In the genomic region with DNA sequence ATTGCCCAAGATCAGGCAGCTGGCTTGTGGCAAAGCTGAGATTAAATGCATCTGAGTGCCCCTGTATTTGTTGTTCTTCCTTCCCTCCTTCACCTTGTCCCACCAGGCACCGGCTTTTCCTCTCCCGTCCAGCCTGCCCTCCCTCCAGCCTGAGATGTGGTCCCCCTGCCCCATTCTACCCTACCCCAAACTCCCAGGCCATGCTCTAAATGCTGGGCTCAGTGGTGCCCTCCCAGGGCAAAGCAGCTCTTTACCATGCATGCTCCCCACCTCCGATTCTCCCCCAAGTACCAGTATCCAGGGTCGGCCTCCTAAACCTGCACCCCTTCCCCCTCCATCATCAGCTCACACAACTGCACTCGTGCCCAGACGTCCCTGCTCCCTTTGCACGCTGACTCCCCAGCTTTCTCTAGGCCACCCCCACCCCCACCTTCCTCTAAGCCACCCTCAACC, we compare ENCODE assay signal across 20 cellular contexts. TPM values are rescaled to one million over a fixed set of nuclear protein-coding genes. Genes with fewer than 3 reads are reported as not detected.
DNase-seq lines count a peak whose midpoint lies in the region; ATAC-seq and TF ChIP-seq lines count a peak whose summit lies in the region.
"Had no signal": no experiment of that assay in that cellular context is flagged by ENCODE, and none has a peak within 500 bp of the region (broad histone marks: within the 10 kb centered on the region; RNA-seq: fewer than 3 reads in every experiment).

No MANE protein-coding gene starts in this region.

- H3K4me2 ChIP-seq in smooth muscle cell, result peak overlapping the region; percentile 69

- intact Hi-C loops in esophagus muscularis mucosa (cut with DNase I), result no loop called here

- no peak overlapping the region for H2AFZ ChIP-seq in smooth muscle cell (ENCODE audit: low read depth)

- no peak for TF ChIP-seq CTCF in esophagus muscularis mucosa (IDR thresholded peaks at IDR 0.05)
- TF ChIP-seq CTCF in smooth muscle cell (IDR thresholded peaks at IDR 0.05; ENCODE audit: borderline replicate concordance, insufficient read depth, poor library complexity, severe bottlenecking), result no peak
- TF ChIP-seq CTCF in coronary artery (IDR thresholded peaks at IDR 0.05), result no peak

- 97% methylated on average over 6 of the region's 7 CpGs for WGBS in esophagus muscularis mucosa
- 82% methylated on average over 7 of the region's 7 CpGs for WGBS in smooth muscle cell (ENCODE audit: low lambda C conversion rate)

- no peak overlapping the region for H3K27ac Mint-ChIP-seq in CD8-positive, alpha-beta memory T cell
- no peak overlapping the region for H3K27ac Mint-ChIP-seq in T-helper 17 cell

- POLR2A ChIA-PET in CD8-positive, alpha-beta memory T cell (lab: Charles Lee), result no interaction called here

- H3K27me3 Mint-ChIP-seq in CD8-positive, alpha-beta memory T cell, result no peaks in the 10 kb centered on the region
- H3K27me3 Mint-ChIP-seq in T-helper 17 cell, result peaks cover 6% of the 10 kb centered on the region

- no peaks in the 10 kb centered on the region for H3K9me3 ChIP-seq in CD8-positive, alpha-beta memory T cell (ENCODE audit: low read length)
- H3K9me3 ChIP-seq in adipocyte (ENCODE audit: control insufficient read depth, low read length) (peaks cover under 1% of the 10 kb centered on the region), esophagus muscularis mucosa (peaks cover 0 to under 1% (median 0%) of the 10 kb centered on the region in 4 donors), smooth muscle cell (replicated peaks; ENCODE audit: low read depth) (no peaks in the 10 kb centered on the region), T-helper 17 cell (ENCODE audit: control insufficient read depth, low read length, poor library complexity, severe bottlenecking) (no peaks in the 10 kb centered on the region)

- ATAC-seq in T-helper 17 cell, result no peak
- ATAC-seq in HG03439 (IDR thresholded peaks at IDR 0.05; ENCODE audit: unreplicated experiment), result no peak

- no peaks in the 10 kb centered on the region for H3K36me3 ChIP-seq in CD8-positive, alpha-beta memory T cell (ENCODE audit: insufficient read depth, low read length)
- H3K36me3 ChIP-seq in adipocyte (ENCODE audit: control insufficient read depth, insufficient read depth, low read length, severe bottlenecking) (peaks cover 29% of the 10 kb centered on the region), esophagus muscularis mucosa (peaks cover 10 to 25% (median 13%) of the 10 kb centered on the region in 4 donors), smooth muscle cell (ENCODE audit: low read depth) (no peaks in the 10 kb centered on the region)

- TF ChIP-seq EP300 in esophagus muscularis mucosa (IDR thresholded peaks at IDR 0.05), result no peak

- DNase-seq in CD8-positive, alpha-beta memory T cell, result no peak
- DNase-seq in adipocyte (ENCODE audit: low read depth) (no peak), esophagus muscularis mucosa (ENCODE audit: extremely low spot score) (peak; percentile 79), smooth muscle cell (lab: John Stamatoyannopoulos, UW; ENCODE audit: unreplicated experiment) (no peak), coronary artery (ENCODE audit: low spot score) (no peak), T-helper 17 cell (no peak)
- DNase-seq: COR-L47; DMS153; EL; NCI-H187; NCI-H345; NCI-H526 treated with DMSO at 0.1 percent for 48 hours; NK-92 treated with Interleukin-12 subunit alpha and Interleukin-12 subunit beta, amount 100 ng/mL, for 24 hours; SIG-M5 had no signal

- H3K36me3 Mint-ChIP-seq in CD8-positive, alpha-beta memory T cell, result no peaks in the 10 kb centered on the region
- H3K36me3 Mint-ChIP-seq in T-helper 17 cell (ENCODE audit: low read depth), result peaks cover 6% of the 10 kb centered on the region

- H3K9ac ChIP-seq in adipocyte (ENCODE audit: low read length), result no peak overlapping the region
- H3K9ac ChIP-seq in smooth muscle cell (ENCODE audit: low read depth), result no peak overlapping the region

- peaks cover 56% of the 10 kb centered on the region for H3F3A ChIP-seq in smooth muscle cell (ENCODE audit: low read depth)

- no peak overlapping the region for H3K4me3 Mint-ChIP-seq in CD8-positive, alpha-beta memory T cell
- no peak overlapping the region for H3K4me3 Mint-ChIP-seq in T-helper 17 cell
- H3K4me3 Mint-ChIP-seq: CD14-positive monocyte had no signal

- H3K79me2 ChIP-seq in smooth muscle cell (ENCODE audit: low read depth), result peaks cover 3% of the 10 kb centered on the region

- H3K27ac ChIP-seq in CD8-positive, alpha-beta memory T cell (ENCODE audit: low read depth, low read length), result peak overlapping the region; percentile 81
- H3K27ac ChIP-seq in esophagus muscularis mucosa (replicated peaks in 1 of 4) (no peak overlapping the region), smooth muscle cell (ENCODE audit: low read depth) (peak overlapping the region; percentile 82), coronary artery (no peak overlapping the region)

- H3K4me3 ChIP-seq in CD8-positive, alpha-beta memory T cell (ENCODE audit: low read length), result no peak overlapping the region
- H3K4me3 ChIP-seq in adipocyte (ENCODE audit: low read length) (peak overlapping the region; percentile 58), esophagus muscularis mucosa (no peak overlapping the region), smooth muscle cell (no peak overlapping the region), coronary artery (no peak overlapping the region)

- peaks cover 0 to 2% (median 1%) of the 10 kb centered on the region in 3 donors for H3K4me1 Mint-ChIP-seq in CD8-positive, alpha-beta memory T cell
- H3K4me1 Mint-ChIP-seq in T-helper 17 cell, result peaks cover 10% of the 10 kb centered on the region

- no peaks in the 10 kb centered on the region for H3K9me3 Mint-ChIP-seq in CD8-positive, alpha-beta memory T cell

- no peaks in the 10 kb centered on the region for H3K27me3 ChIP-seq in CD8-positive, alpha-beta memory T cell (ENCODE audit: insufficient read depth, low read length, poor library complexity, severe bottlenecking)
- H3K27me3 ChIP-seq in adipocyte (replicated peaks; ENCODE audit: control insufficient read depth, insufficient read depth, low read length), result no peaks in the 10 kb centered on the region
- no peaks in the 10 kb centered on the region for H3K27me3 ChIP-seq in esophagus muscularis mucosa
- H3K27me3 ChIP-seq in smooth muscle cell (ENCODE audit: low read depth), result no peaks in the 10 kb centered on the region

- TF ChIP-seq POLR2A in esophagus muscularis mucosa (IDR thresholded peaks at IDR 0.05; ENCODE audit: low read depth), result no peak

- peaks cover 13% of the 10 kb centered on the region for H4K20me1 ChIP-seq in smooth muscle cell (ENCODE audit: low read depth)

- CTCF ChIA-PET in CD8-positive, alpha-beta memory T cell (lab: Charles Lee), result interaction anchor here (1.6 kb wide), 1 partner anchor 21 kb away, joined by 3 read pairs; no protein-coding TSS in a partner anchor

- H3K4me1 ChIP-seq in CD8-positive, alpha-beta memory T cell (ENCODE audit: insufficient read depth, low read length), result peaks cover 7% of the 10 kb centered on the region
- H3K4me1 ChIP-seq in adipocyte (ENCODE audit: control insufficient read depth, insufficient read depth, low read length), result peaks cover 36% of the 10 kb centered on the region
- peaks cover 14 to 58% (median 38%) of the 10 kb centered on the region in 4 donors for H3K4me1 ChIP-seq in esophagus muscularis mucosa
- H3K4me1 ChIP-seq in smooth muscle cell (ENCODE audit: low read depth), result peaks cover 28% of the 10 kb centered on the region

RNA-seq across cellular contexts. Expression of a gene that starts 36.5 kb away (rescaled TPM):
- total RNA-seq in CD8-positive, alpha-beta memory T cell, result not detected
- not detected for polyA plus RNA-seq in CD8-positive, alpha-beta memory T cell
- not detected for total RNA-seq in esophagus muscularis mucosa
- total RNA-seq in smooth muscle cell, result 15.1 and 24.3 TPM in 2 replicates
- polyA plus RNA-seq in smooth muscle cell, result 16.5 and 18.1 TPM in 2 replicates
- total RNA-seq in T-helper 17 cell, result not detected
- total RNA-seq: A673, H4, LHCN-M2, OCI-LY7 had no signal
- polyA plus RNA-seq: CD14-positive monocyte had no signal

RNA-seq across cellular contexts. Expression of a gene that starts 50.5 kb away (rescaled TPM):
- total RNA-seq in CD8-positive, alpha-beta memory T cell, result 10 to 100 TPM; 20.4 to 21.5 TPM
- polyA plus RNA-seq in CD8-positive, alpha-beta memory T cell, result 1.8 TPM
- 100 to 1,000 TPM; 272 to 430 (median 363) TPM for total RNA-seq in esophagus muscularis mucosa
- total RNA-seq in smooth muscle cell, result 123 and 131 TPM in 2 replicates
- polyA plus RNA-seq in smooth muscle cell, result 49.5 and 83.1 TPM in 2 replicates
- 10 to 100 TPM; 10.5 to 16.1 TPM for total RNA-seq in T-helper 17 cell

RNA-seq across cellular contexts. Expression of a gene that starts 58.2 kb away (rescaled TPM):
- not detected for total RNA-seq in CD8-positive, alpha-beta memory T cell
- not detected for polyA plus RNA-seq in CD8-positive, alpha-beta memory T cell
- total RNA-seq in esophagus muscularis mucosa (under 1 TPM in 3 of 4 donors, not detected in 1; 0.34 to 0.66 (median 0.52) TPM), smooth muscle cell (not detected in 2 replicates), T-helper 17 cell (not detected)
- not detected in 2 replicates for polyA plus RNA-seq in smooth muscle cell
- total RNA-seq: H4, LHCN-M2, OCI-LY7 had no signal
- polyA plus RNA-seq: CD14-positive monocyte had no signal

Comparison
In these comparisons a context has a peak if more than half of its experiments do, and no peak if none do; other contexts are left out.
1. H3K27ac ChIP-seq: peak in CD8-positive, alpha-beta memory T cell (single experiment) and smooth muscle cell (single experiment); none in esophagus muscularis mucosa (0 of 4) and coronary artery (0 of 2).
2. RNA of a gene that starts 36.5 kb away (total RNA-seq): 15.1 to 24.3 TPM in smooth muscle cell; not detected in CD8-positive, alpha-beta memory T cell, not detected in esophagus muscularis mucosa and not detected in T-helper 17 cell; every median in the first group is over 10 times any median in the second.